ENCODE assay signal across 1 cellular context in the genomic region with DNA sequence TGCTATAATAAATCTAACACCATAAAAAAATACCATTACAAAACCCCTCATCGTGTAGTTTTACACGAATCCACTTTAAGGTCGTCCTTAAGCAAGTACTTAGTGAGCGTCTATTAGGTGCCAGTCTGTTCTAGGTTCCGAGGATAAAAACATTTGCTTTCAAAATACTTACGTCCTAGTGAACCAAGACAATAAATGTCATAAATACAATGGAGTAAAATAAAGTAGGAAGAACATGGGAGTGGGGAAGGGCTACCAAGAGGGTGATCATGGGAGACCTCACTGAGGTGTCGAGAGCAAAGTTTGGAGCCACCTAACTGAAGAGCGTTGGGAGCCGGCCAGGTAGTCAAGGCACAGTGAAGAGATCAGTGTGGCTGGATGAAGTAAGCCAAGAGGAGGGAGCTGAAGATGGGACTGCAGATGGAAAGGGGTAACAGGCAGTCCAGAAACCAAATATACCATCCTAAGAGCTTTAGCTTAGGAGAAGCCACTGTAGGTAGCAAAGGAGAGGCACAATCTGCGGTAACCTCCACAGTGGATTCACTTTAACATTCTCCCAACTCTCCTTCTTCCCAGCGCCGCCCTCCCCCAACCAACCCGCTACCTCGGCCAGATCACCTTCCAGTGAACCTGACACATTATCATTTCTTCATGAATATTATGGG.
TF ChIP-seq lines count a peak whose summit lies in the region.

No MANE protein-coding gene starts in this region.

TF ChIP-seq in SK-N-SH, 30 proteins besides CTCF, POLR2A, EP300 and RAD21:
- TF ChIP-seq, protein P1, sequence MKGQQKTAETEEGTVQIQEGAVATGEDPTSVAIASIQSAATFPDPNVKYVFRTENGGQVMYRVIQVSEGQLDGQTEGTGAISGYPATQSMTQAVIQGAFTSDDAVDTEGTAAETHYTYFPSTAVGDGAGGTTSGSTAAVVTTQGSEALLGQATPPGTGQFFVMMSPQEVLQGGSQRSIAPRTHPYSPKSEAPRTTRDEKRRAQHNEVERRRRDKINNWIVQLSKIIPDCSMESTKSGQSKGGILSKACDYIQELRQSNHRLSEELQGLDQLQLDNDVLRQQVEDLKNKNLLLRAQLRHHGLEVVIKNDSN (IDR thresholded peaks at IDR 0.05; ENCODE audit: borderline replicate concordance, low read depth) = no peak
- TF ChIP-seq, protein P2, sequence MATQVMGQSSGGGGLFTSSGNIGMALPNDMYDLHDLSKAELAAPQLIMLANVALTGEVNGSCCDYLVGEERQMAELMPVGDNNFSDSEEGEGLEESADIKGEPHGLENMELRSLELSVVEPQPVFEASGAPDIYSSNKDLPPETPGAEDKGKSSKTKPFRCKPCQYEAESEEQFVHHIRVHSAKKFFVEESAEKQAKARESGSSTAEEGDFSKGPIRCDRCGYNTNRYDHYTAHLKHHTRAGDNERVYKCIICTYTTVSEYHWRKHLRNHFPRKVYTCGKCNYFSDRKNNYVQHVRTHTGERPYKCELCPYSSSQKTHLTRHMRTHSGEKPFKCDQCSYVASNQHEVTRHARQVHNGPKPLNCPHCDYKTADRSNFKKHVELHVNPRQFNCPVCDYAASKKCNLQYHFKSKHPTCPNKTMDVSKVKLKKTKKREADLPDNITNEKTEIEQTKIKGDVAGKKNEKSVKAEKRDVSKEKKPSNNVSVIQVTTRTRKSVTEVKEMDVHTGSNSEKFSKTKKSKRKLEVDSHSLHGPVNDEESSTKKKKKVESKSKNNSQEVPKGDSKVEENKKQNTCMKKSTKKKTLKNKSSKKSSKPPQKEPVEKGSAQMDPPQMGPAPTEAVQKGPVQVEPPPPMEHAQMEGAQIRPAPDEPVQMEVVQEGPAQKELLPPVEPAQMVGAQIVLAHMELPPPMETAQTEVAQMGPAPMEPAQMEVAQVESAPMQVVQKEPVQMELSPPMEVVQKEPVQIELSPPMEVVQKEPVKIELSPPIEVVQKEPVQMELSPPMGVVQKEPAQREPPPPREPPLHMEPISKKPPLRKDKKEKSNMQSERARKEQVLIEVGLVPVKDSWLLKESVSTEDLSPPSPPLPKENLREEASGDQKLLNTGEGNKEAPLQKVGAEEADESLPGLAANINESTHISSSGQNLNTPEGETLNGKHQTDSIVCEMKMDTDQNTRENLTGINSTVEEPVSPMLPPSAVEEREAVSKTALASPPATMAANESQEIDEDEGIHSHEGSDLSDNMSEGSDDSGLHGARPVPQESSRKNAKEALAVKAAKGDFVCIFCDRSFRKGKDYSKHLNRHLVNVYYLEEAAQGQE (IDR thresholded peaks at IDR 0.05; ENCODE audit: low read depth, low read length) = no peak
- TF ChIP-seq MEF2A (IDR thresholded peaks at IDR 0.05; ENCODE audit: borderline replicate concordance, low read depth) = no peak
- no peak for TF ChIP-seq POLR2AphosphoS5 (IDR thresholded peaks at IDR 0.05; ENCODE audit: low read depth, low read length)
